8 cellular contexts compared by ENCODE assay signal in genomic region chr3:72185549-72186484, GRCh38.
DNase-seq lines count a peak whose midpoint lies in the region; ATAC-seq and TF ChIP-seq lines count a peak whose summit lies in the region.

No MANE protein-coding gene starts in this region.

- peak; percentile 40 for DNase-seq in activated T-cell treated with anti-CD3 and anti-CD28 coated beads for 24 hours (ENCODE audit: low read depth)
- no peak for DNase-seq in activated T-cell treated with anti-CD3 and anti-CD28 coated beads for 4 hours
- no peak for DNase-seq in RWPE2 (ENCODE audit: low spot score)
- DNase-seq in foreskin melanocyte, result peak; percentile 24
- peak; percentile 60 for DNase-seq in stimulated activated naive CD8-positive, alpha-beta T cell treated with anti-CD3 and anti-CD28 coated beads, Interleukin-15, Interleukin-2, amounts not matched to agents 100 U/mL and 50 U/mL, for 24 hours
- DNase-seq in GF-D8 (lab: John Stamatoyannopoulos, UW), result no peak
- no peak for DNase-seq in hypothalamus (lab: John Stamatoyannopoulos, UW)

- no peak for TF ChIP-seq CTCF in RWPE2 (IDR thresholded peaks at IDR 0.05; ENCODE audit: poor library complexity, severe bottlenecking)

- H3K4me1 ChIP-seq in RWPE2 (ENCODE audit: insufficient read depth, poor library complexity, severe bottlenecking), result peaks cover 13% of the 10 kb centered on the region

- H3K27me3 ChIP-seq in RWPE2 (ENCODE audit: insufficient read depth, poor library complexity, severe bottlenecking), result no peaks in the 10 kb centered on the region

- no peaks in the 10 kb centered on the region for H3K36me3 ChIP-seq in RWPE2 (ENCODE audit: low read depth)

- H3K27ac ChIP-seq in RWPE2 (ENCODE audit: poor library complexity, severe bottlenecking), result peak overlapping the region; percentile 61

- ATAC-seq in RWPE2 (ENCODE audit: low read depth), result peak; percentile 97
- ATAC-seq in stimulated activated naive CD8-positive, alpha-beta T cell treated with anti-CD3 and anti-CD28 coated beads, Interleukin-15, Interleukin-2, amounts not matched to agents 100 U/mL and 50 U/mL, for 24 hours, result peak; percentile 96
- no peak for ATAC-seq in HG03439 (IDR thresholded peaks at IDR 0.05; ENCODE audit: unreplicated experiment)

- H3K4me3 ChIP-seq in RWPE2 (ENCODE audit: severe bottlenecking), result no peak overlapping the region

- H3K9me3 ChIP-seq in RWPE2 (ENCODE audit: severe bottlenecking), result no peaks in the 10 kb centered on the region

Comparison
In these comparisons a context has a peak if more than half of its experiments do, and no peak if none do; other contexts are left out.
1. DNase-seq: peak in activated T-cell treated with anti-CD3 and anti-CD28 coated beads for 24 hours (single experiment), foreskin melanocyte (single experiment) and stimulated activated naive CD8-positive, alpha-beta T cell treated with anti-CD3 and anti-CD28 coated beads, Interleukin-15, Interleukin-2, amounts not matched to agents 100 U/mL and 50 U/mL, for 24 hours (single experiment); none in activated T-cell treated with anti-CD3 and anti-CD28 coated beads for 4 hours (single experiment), RWPE2 (single experiment), GF-D8 (single experiment) and hypothalamus (0 of 51).